ENCODE assay signal across 8 cellular contexts in the genomic region with DNA sequence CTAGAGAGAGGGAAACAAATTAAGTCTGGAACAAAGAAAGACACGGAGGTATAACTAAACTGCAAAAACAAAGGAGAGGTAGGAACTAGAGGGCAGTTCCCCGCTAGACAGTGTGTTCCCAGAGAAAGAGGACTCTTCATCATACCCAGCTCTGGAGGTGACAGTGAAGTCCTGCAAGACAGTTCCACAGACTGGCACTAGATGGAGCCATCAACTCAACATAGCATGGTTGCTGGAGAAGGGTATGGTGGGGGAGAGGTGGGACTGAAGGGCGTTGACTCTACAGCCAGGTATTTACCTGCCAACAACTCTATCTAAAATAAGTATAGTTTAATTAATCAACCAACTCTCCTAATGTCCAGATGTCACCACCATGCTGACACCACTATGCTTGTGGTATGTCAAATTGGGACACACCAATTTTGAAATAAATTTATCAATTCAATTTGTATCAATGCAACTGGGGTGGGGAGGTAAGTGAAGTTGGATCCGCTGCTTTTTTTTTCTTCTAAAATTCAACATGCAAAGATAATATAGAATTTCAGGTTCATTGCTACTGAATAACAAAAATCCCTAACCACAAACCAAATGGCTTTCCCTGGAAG.
A peak's percentile ranks its signal among the peaks of the same experiment; 100 is the strongest.
DNase-seq lines count a peak whose midpoint lies in the region; ATAC-seq lines count a peak whose summit lies in the region.

No MANE protein-coding gene starts in this region.

- DNase-seq in activated CD4-positive, CD25-positive, alpha-beta regulatory T cell treated with anti-CD3 and anti-CD28 coated beads, Interleukin-2, amount 50 U/mL, for 72 hours = peak; percentile 62
- peak; percentile 70 for DNase-seq in NCI-H748 (lab: John Stamatoyannopoulos, UW; ENCODE audit: unreplicated experiment)
- peak; percentile 54 for DNase-seq in activated T-cell treated with anti-CD3 and anti-CD28 coated beads for 4 hours
- DNase-seq in germinal center (ENCODE audit: low spot score) = peak; percentile 59
- DNase-seq in stimulated activated CD4-positive, alpha-beta T cell treated with anti-CD3 and anti-CD28 coated beads, Interleukin-1b, Interleukin-23, amount 100 ng/mL, for 4 hours (ENCODE audit: low read depth in 2 of 2) = peak; percentile 37 to 46
- no peak for DNase-seq in NCI-H187 treated with DMSO at 0.1 percent for 48 hours (lab: John Stamatoyannopoulos, UW)
- DNase-seq in NCI-H187 (lab: John Stamatoyannopoulos, UW) = no peak

- no peak for ATAC-seq in activated CD4-positive, CD25-positive, alpha-beta regulatory T cell treated with anti-CD3 and anti-CD28 coated beads, Interleukin-2, amount 50 U/mL, for 24 hours

Comparison
In these comparisons a context has a peak if more than half of its experiments do, and no peak if none do; other contexts are left out.
1. DNase-seq: peak in activated CD4-positive, CD25-positive, alpha-beta regulatory T cell treated with anti-CD3 and anti-CD28 coated beads, Interleukin-2, amount 50 U/mL, for 72 hours (single experiment), NCI-H748 (single experiment), activated T-cell treated with anti-CD3 and anti-CD28 coated beads for 4 hours (single experiment), germinal center (single experiment) and stimulated activated CD4-positive, alpha-beta T cell treated with anti-CD3 and anti-CD28 coated beads, Interleukin-1b, Interleukin-23, amount 100 ng/mL, for 4 hours (2 of 2); none in NCI-H187 treated with DMSO at 0.1 percent for 48 hours (single experiment) and NCI-H187 (0 of 2).